Comparison of ENCODE assay signal across 8 cellular contexts in genomic region chr7:107166702-107167426, GRCh38. TPM values are rescaled to one million over a fixed set of nuclear protein-coding genes. Genes with fewer than 3 reads are reported as not detected.
DNase-seq lines count a peak whose midpoint lies in the region; ATAC-seq and TF ChIP-seq lines count a peak whose summit lies in the region.

No MANE protein-coding gene starts in this region.

- no peaks in the 10 kb centered on the region for H3K27me3 ChIP-seq in BLaER1 treated with 17β-estradiol and CSF1 and Interleukin-3, amounts not matched to agents 10 nM and 100 nM
- H3K27me3 ChIP-seq in MG63, result no peaks in the 10 kb centered on the region

- peak overlapping the region; percentile 83 to 99 (median 93) for H3K9ac ChIP-seq in BLaER1 treated with 17β-estradiol and CSF1 and Interleukin-3, amounts not matched to agents 10 nM and 100 nM

- DNase-seq in MG63, result no peak
- DNase-seq in neural crest cell (ENCODE audit: low read depth, low spot score), result no peak
- no peak for DNase-seq in middle frontal gyrus (ENCODE audit: extremely low spot score, low spot score)
- DNase-seq in activated CD8-positive, alpha-beta memory T cell treated with anti-CD3 and anti-CD28 coated beads for 24 hours, result no peak
- no peak for DNase-seq in NCI-H2171 (lab: John Stamatoyannopoulos, UW)

- H3K4me3 Mint-ChIP-seq in dendritic cell treated with granulocyte-macrophage colony-stimulating factor and Interleukin-4, amounts not matched to agents 40 ng/mL and 50 ng/mL, for 4 days, result peak overlapping the region; percentile 89
- H3K4me3 Mint-ChIP-seq in neural crest cell, result peak overlapping the region; percentile 98

- H3K4me3 ChIP-seq in BLaER1 treated with 17β-estradiol and CSF1 and Interleukin-3, amounts not matched to agents 10 nM and 100 nM, result peak overlapping the region; percentile 63 to 83 (median 70)
- H3K4me3 ChIP-seq in MG63, result peak overlapping the region; percentile 77

- H3K27me3 Mint-ChIP-seq in dendritic cell treated with granulocyte-macrophage colony-stimulating factor and Interleukin-4, amounts not matched to agents 40 ng/mL and 50 ng/mL, for 4 days, result peaks cover 4% of the 10 kb centered on the region
- H3K27me3 Mint-ChIP-seq in neural crest cell (ENCODE audit: low read depth), result peaks cover 4% of the 10 kb centered on the region

- H4K20me1 ChIP-seq in BLaER1 treated with 17β-estradiol and CSF1 and Interleukin-3, amounts not matched to agents 10 nM and 100 nM, result peaks cover 0 to 22% (median 15%) of the 10 kb centered on the region in 11 experiments; a peak in 14 of 22 replicates

- H3K9me3 ChIP-seq in BLaER1 treated with 17β-estradiol and CSF1 and Interleukin-3, amounts not matched to agents 10 nM and 100 nM (replicated peaks in 1 of 11), result no peaks in the 10 kb centered on the region
- no peaks in the 10 kb centered on the region for H3K9me3 ChIP-seq in MG63

- ATAC-seq in HG03139 (IDR thresholded peaks at IDR 0.05; ENCODE audit: unreplicated experiment), result no peak

- H3K36me3 ChIP-seq in BLaER1 treated with 17β-estradiol and CSF1 and Interleukin-3, amounts not matched to agents 10 nM and 100 nM, result peaks cover 0 to 9% (median 5%) of the 10 kb centered on the region in 11 experiments; a peak in 5 of 22 replicates
- no peaks in the 10 kb centered on the region for H3K36me3 ChIP-seq in MG63

- peak overlapping the region; percentile 86 to 99 (median 94) for H3K27ac ChIP-seq in BLaER1 treated with 17β-estradiol and CSF1 and Interleukin-3, amounts not matched to agents 10 nM and 100 nM

- peaks cover 16% of the 10 kb centered on the region for H3K4me1 Mint-ChIP-seq in dendritic cell treated with granulocyte-macrophage colony-stimulating factor and Interleukin-4, amounts not matched to agents 40 ng/mL and 50 ng/mL, for 4 days (ENCODE audit: low read depth)
- peaks cover 27% of the 10 kb centered on the region for H3K4me1 Mint-ChIP-seq in neural crest cell

- peak overlapping the region; percentile 83 to 98 (median 94) for H3K4me2 ChIP-seq in BLaER1 treated with 17β-estradiol and CSF1 and Interleukin-3, amounts not matched to agents 10 nM and 100 nM

- no peak for TF ChIP-seq CTCF in neural crest cell (conservative IDR thresholded peaks at IDR 0.05)

- peaks cover 32% of the 10 kb centered on the region for H3K36me3 Mint-ChIP-seq in dendritic cell treated with granulocyte-macrophage colony-stimulating factor and Interleukin-4, amounts not matched to agents 40 ng/mL and 50 ng/mL, for 4 days (ENCODE audit: low read depth)
- no peaks in the 10 kb centered on the region for H3K36me3 Mint-ChIP-seq in neural crest cell (ENCODE audit: low read depth)

- peaks cover 8 to 28% (median 19%) of the 10 kb centered on the region in 10 experiments; a peak in 19 of 20 replicates for H3K4me1 ChIP-seq in BLaER1 treated with 17β-estradiol and CSF1 and Interleukin-3, amounts not matched to agents 10 nM and 100 nM

- peak overlapping the region; percentile 96 for H3K27ac Mint-ChIP-seq in dendritic cell treated with granulocyte-macrophage colony-stimulating factor and Interleukin-4, amounts not matched to agents 40 ng/mL and 50 ng/mL, for 4 days
- H3K27ac Mint-ChIP-seq in neural crest cell (ENCODE audit: unreplicated experiment), result peak overlapping the region; percentile 98

- no peaks in the 10 kb centered on the region for H3K9me3 Mint-ChIP-seq in dendritic cell treated with granulocyte-macrophage colony-stimulating factor and Interleukin-4, amounts not matched to agents 40 ng/mL and 50 ng/mL, for 4 days
- no peaks in the 10 kb centered on the region for H3K9me3 Mint-ChIP-seq in neural crest cell

- intact Hi-C loops in dendritic cell treated with granulocyte-macrophage colony-stimulating factor and Interleukin-4, amounts not matched to agents 40 ng/mL and 50 ng/mL, for 4 days (cut with micrococcal nuclease), result loop anchor here (5.0 kb wide), 1 partner anchor 295 kb away; no protein-coding TSS in a partner anchor

RNA-seq across cellular contexts. Expression of gene HBP1, which starts 1.9 kb away (rescaled TPM):
- 24.0 and 26.8 TPM in 2 replicates for total RNA-seq in MG63 (2014; rRNA removed; shearing (Covaris generic); ENCODE audit: low replicate concordance)
- 15.7 and 15.8 TPM in 2 replicates for total RNA-seq in neural crest cell
